Comparison of ENCODE assay signal across 1 cellular context in the genomic region with DNA sequence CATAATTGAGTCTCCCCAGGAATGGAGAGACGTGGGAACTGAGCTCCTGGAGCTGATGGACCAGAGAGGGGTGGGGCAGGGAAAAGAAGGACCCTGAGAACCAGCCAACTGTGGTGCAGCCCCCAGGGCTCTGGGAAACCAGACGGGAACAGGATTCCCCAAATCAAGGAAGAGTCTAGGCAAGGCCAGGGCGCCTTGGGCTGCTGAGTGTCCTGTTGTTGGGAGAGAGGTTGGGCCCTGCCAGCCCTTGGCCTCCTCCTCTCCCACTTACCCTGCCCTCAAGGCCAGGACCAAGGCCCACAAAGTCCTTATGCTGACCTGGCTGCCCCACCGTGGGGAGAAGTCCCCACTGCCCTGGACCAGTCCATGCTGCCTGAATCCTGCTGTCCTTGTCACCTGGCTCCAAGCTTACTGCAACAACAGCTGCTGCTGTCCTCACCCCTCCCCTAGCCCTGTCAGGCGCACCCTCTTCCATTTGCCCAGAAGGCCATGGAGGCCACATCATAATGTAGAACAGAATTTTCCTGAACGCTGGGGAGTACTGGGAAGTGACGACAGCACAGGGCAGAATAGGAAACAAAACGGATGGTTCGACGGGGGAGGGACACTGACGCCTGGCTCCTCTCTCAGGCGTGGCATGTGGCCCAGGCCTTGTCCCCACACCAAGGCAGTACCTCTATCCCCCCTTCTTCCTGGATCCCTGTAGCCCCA.
TF ChIP-seq lines count a peak whose summit lies in the region.

No MANE protein-coding gene starts in this region.

TF ChIP-seq in endothelial cell of umbilical vein, 7 proteins besides CTCF, POLR2A, EP300 and RAD21:
- TF ChIP-seq JUN (IDR thresholded peaks at IDR 0.05; ENCODE audit: borderline replicate concordance, insufficient read depth, insufficient read length, low read depth) (no peak), POLR2AphosphoS5 (IDR thresholded peaks at IDR 0.05; ENCODE audit: insufficient read depth, low read depth, low read length) (no peak), EZH2 (IDR thresholded peaks at IDR 0.05; ENCODE audit: borderline replicate concordance, low read depth, low read length, severe bottlenecking) (no peak)
